Comparison of ENCODE assay signal across 8 cellular contexts in the genomic region with DNA sequence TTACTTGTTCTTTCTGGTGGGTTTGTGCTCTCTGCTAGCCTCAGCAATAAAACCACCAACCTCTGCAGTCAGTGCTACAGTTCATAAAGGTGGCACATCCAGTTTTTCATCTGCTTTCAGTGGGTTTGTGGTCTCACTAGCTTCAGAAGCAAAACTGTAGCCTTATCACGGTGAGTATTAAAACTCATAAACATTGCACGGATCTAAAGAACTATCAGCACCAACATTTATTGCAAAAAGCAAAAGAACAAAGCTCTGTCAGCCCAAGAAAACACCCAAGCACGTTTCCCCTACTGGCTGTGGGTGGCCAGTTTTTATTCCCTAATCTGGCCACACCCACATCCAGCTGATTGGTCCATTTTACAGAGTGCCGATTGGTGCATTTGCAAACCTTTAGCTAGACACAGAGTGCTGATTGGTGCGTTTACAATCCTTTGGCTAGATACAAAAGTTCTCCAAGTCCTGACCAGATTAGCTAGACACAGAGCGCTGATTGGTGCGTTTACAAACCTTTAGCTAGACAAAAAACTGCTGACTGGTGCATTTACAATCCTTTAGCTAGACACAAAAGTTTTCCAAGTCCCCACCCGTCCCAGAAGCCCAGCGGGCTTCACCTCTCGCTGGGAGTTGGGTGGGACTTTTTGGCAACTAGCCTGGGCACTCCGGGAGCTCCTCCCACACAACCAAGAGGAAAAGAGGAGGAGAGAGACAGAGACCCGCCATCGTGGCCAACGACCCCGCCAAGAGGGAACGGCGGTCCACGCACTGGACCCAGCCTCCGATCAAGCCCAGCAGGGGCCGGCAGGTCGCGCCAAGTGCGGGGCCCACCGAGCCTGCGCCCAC. TPM values are rescaled to one million over a fixed set of nuclear protein-coding genes. Genes with fewer than 3 reads are reported as not detected.
DNase-seq lines count a peak whose midpoint lies in the region; ATAC-seq and TF ChIP-seq lines count a peak whose summit lies in the region.

No MANE protein-coding gene starts in this region.

- H3K4me3 Mint-ChIP-seq in activated CD8-positive, alpha-beta T cell treated with anti-CD3 and anti-CD28 coated beads, Interleukin-2, amount 10 ng/mL, durations not matched to agents 7 days and 5 days: peak overlapping the region; percentile 78

- H3K27me3 ChIP-seq in gastroesophageal sphincter: no peaks in the 10 kb centered on the region

- POLR2A ChIA-PET in activated CD8-positive, alpha-beta T cell treated with anti-CD3 and anti-CD28 coated beads, Interleukin-2, amount 10 ng/mL, durations not matched to agents 7 days and 5 days (lab: Charles Lee): interaction anchor here (0.6 to 4.6 kb wide), 8 partner anchors 9 to 191 kb away, joined by 3 to 43 read pairs (median 6); a partner anchor contains a TSS

- H3K4me3 ChIP-seq in gastroesophageal sphincter: peak overlapping the region; percentile 38 to 65

- H3K36me3 ChIP-seq in gastroesophageal sphincter: peaks cover 0 to 2% of the 10 kb centered on the region in 2 donors

- peak; percentile 44 for DNase-seq in activated CD4-positive, CD25-positive, alpha-beta regulatory T cell treated with anti-CD3 and anti-CD28 coated beads, Interleukin-2, amount 50 U/mL, for 72 hours
- DNase-seq in activated CD4-positive, CD25-positive, alpha-beta regulatory T cell (lab: John Stamatoyannopoulos, UW): no peak
- DNase-seq in activated CD8-positive, alpha-beta T cell treated with anti-CD3 and anti-CD28 coated beads, Interleukin-2, amount 10 ng/mL, durations not matched to agents 7 days and 5 days: peak; percentile 70
- peak; percentile 63 for DNase-seq in stimulated activated CD4-positive, alpha-beta T cell treated with anti-CD3 and anti-CD28 coated beads, Interleukin-1b, Interleukin-23, amount 100 ng/mL, for 48 hours
- DNase-seq in NCI-H1092 treated with DMSO at 0.1 percent for 48 hours (lab: John Stamatoyannopoulos, UW) (no peak), omental fat pad (ENCODE audit: low spot score) (no peak)

- no peak for TF ChIP-seq POLR2A in gastroesophageal sphincter (IDR thresholded peaks at IDR 0.05)

- no peaks in the 10 kb centered on the region for H3K9me3 Mint-ChIP-seq in activated CD8-positive, alpha-beta T cell treated with anti-CD3 and anti-CD28 coated beads, Interleukin-2, amount 10 ng/mL, durations not matched to agents 7 days and 5 days (ENCODE audit: insufficient read depth)

- H3K36me3 Mint-ChIP-seq in activated CD8-positive, alpha-beta T cell treated with anti-CD3 and anti-CD28 coated beads, Interleukin-2, amount 10 ng/mL, durations not matched to agents 7 days and 5 days (ENCODE audit: low read depth): peaks cover 27% of the 10 kb centered on the region

- TF ChIP-seq CTCF in gastroesophageal sphincter (IDR thresholded peaks at IDR 0.05): no peak
- no peak for TF ChIP-seq CTCF in omental fat pad (IDR thresholded peaks at IDR 0.05)

- 74 to 77% methylated on average over 4 to 5 of the region's 25 CpGs for WGBS in gastroesophageal sphincter (ENCODE audit: low coverage in 1 of 2), 2 donors

- no peaks in the 10 kb centered on the region for H3K27me3 Mint-ChIP-seq in activated CD8-positive, alpha-beta T cell treated with anti-CD3 and anti-CD28 coated beads, Interleukin-2, amount 10 ng/mL, durations not matched to agents 7 days and 5 days (ENCODE audit: low read depth)

- H3K27ac ChIP-seq in gastroesophageal sphincter: peak overlapping the region; percentile 10 to 91 (median 81)

- CTCF ChIA-PET in activated CD8-positive, alpha-beta T cell treated with anti-CD3 and anti-CD28 coated beads, Interleukin-2, amount 10 ng/mL, durations not matched to agents 7 days and 5 days (lab: Charles Lee): interaction anchor here (0.9 to 3.5 kb wide), 8 partner anchors 8 to 380 kb away, joined by 3 to 23 read pairs (median 3); a partner anchor contains a TSS

- ATAC-seq in activated CD8-positive, alpha-beta T cell treated with anti-CD3 and anti-CD28 coated beads, Interleukin-2, amount 10 ng/mL, durations not matched to agents 7 days and 5 days: peak; percentile 4
- ATAC-seq in gastroesophageal sphincter (no peak), GM19351 (IDR thresholded peaks at IDR 0.05; ENCODE audit: unreplicated experiment) (no peak), omental fat pad (ENCODE audit: low FRiP score) (no peak)

- peaks cover 50% of the 10 kb centered on the region for H3K4me1 Mint-ChIP-seq in activated CD8-positive, alpha-beta T cell treated with anti-CD3 and anti-CD28 coated beads, Interleukin-2, amount 10 ng/mL, durations not matched to agents 7 days and 5 days (ENCODE audit: low read depth)

- H3K4me1 ChIP-seq in gastroesophageal sphincter: peaks cover 0 to 36% (median 14%) of the 10 kb centered on the region in 3 donors

- TF ChIP-seq EP300 in gastroesophageal sphincter (IDR thresholded peaks at IDR 0.05): no peak

- H3K27ac Mint-ChIP-seq in activated CD8-positive, alpha-beta T cell treated with anti-CD3 and anti-CD28 coated beads, Interleukin-2, amount 10 ng/mL, durations not matched to agents 7 days and 5 days: peak overlapping the region; percentile 87

- no peaks in the 10 kb centered on the region for H3K9me3 ChIP-seq in gastroesophageal sphincter

RNA-seq across cellular contexts. Expression of a gene that starts 3.3 kb away (rescaled TPM):
- total RNA-seq in activated CD8-positive, alpha-beta T cell treated with anti-CD3 and anti-CD28 coated beads, Interleukin-2, amount 10 ng/mL, durations not matched to agents 7 days and 5 days: 10 to 100 TPM; 35.9 to 39.2 TPM
- 100 to 1,000 TPM in 3 of 4 donors, 10 to 100 TPM in 1; 97.4 to 209 (median 150) TPM for total RNA-seq in gastroesophageal sphincter
- total RNA-seq in omental fat pad: 100 to 1,000 TPM in 2 of 4 donors, 10 to 100 TPM in 2; 97.9 to 144 (median 116) TPM

RNA-seq across cellular contexts. Expression of a gene that starts 24.8 kb away (rescaled TPM):
- total RNA-seq in activated CD8-positive, alpha-beta T cell treated with anti-CD3 and anti-CD28 coated beads, Interleukin-2, amount 10 ng/mL, durations not matched to agents 7 days and 5 days: 10 to 100 TPM; 16.9 to 17.6 TPM
- total RNA-seq in gastroesophageal sphincter (10 to 100 TPM in 3 of 4 donors, 1 to 10 TPM in 1; 9.4 to 14.6 (median 12.5) TPM), omental fat pad (10 to 100 TPM; 10.7 to 36.5 (median 15.1) TPM)

RNA-seq across cellular contexts. Expression of a gene that starts 25.2 kb away (rescaled TPM):
- 1 to 10 TPM; 2.3 to 2.9 TPM for total RNA-seq in activated CD8-positive, alpha-beta T cell treated with anti-CD3 and anti-CD28 coated beads, Interleukin-2, amount 10 ng/mL, durations not matched to agents 7 days and 5 days
- 1 to 10 TPM in 1 of 4 donors, not detected in 3; 2.5 TPM for total RNA-seq in gastroesophageal sphincter
- not detected for total RNA-seq in omental fat pad

RNA-seq across cellular contexts. Expression of a gene that starts 28.0 kb away (rescaled TPM):
- total RNA-seq in activated CD8-positive, alpha-beta T cell treated with anti-CD3 and anti-CD28 coated beads, Interleukin-2, amount 10 ng/mL, durations not matched to agents 7 days and 5 days: 10 to 100 TPM; 85.7 to 92.6 TPM
- 10 to 100 TPM; 29.7 to 65.2 (median 60.5) TPM for total RNA-seq in gastroesophageal sphincter
- total RNA-seq in omental fat pad: 100 to 1,000 TPM in 1 of 4 donors, 10 to 100 TPM in 3; 69.1 to 100 (median 73.7) TPM

Comparison
In these comparisons a context has a peak if more than half of its experiments do, and no peak if none do; other contexts are left out.
1. DNase-seq: peak in activated CD4-positive, CD25-positive, alpha-beta regulatory T cell treated with anti-CD3 and anti-CD28 coated beads, Interleukin-2, amount 50 U/mL, for 72 hours (single experiment), activated CD8-positive, alpha-beta T cell treated with anti-CD3 and anti-CD28 coated beads, Interleukin-2, amount 10 ng/mL, durations not matched to agents 7 days and 5 days (single experiment) and stimulated activated CD4-positive, alpha-beta T cell treated with anti-CD3 and anti-CD28 coated beads, Interleukin-1b, Interleukin-23, amount 100 ng/mL, for 48 hours (single experiment); none in activated CD4-positive, CD25-positive, alpha-beta regulatory T cell (0 of 4), NCI-H1092 treated with DMSO at 0.1 percent for 48 hours (single experiment) and omental fat pad (single experiment).